In genomic region chr10:86392723-86393094, GRCh38 we compare ENCODE assay signal across 11 cellular contexts. TPM values are rescaled to one million over a fixed set of nuclear protein-coding genes. Genes with fewer than 3 reads are reported as not detected.
A peak's percentile ranks its signal among the peaks of the same experiment; 100 is the strongest.
DNase-seq lines count a peak whose midpoint lies in the region; ATAC-seq, FAIRE-seq and TF ChIP-seq lines count a peak whose summit lies in the region.
"Had no signal": no experiment of that assay in that cellular context is flagged by ENCODE, and none has a peak within 500 bp of the region (broad histone marks: within the 10 kb centered on the region; RNA-seq: fewer than 3 reads in every experiment).

No MANE protein-coding gene starts in this region.

- H3K27me3 Mint-ChIP-seq in activated CD4-positive, alpha-beta memory T cell treated with anti-CD3 and anti-CD28 coated beads, Interleukin-2, amount 10 ng/mL, durations not matched to agents 7 days and 5 days = peaks cover 29% of the 10 kb centered on the region

- POLR2A ChIA-PET in activated CD4-positive, alpha-beta memory T cell treated with anti-CD3 and anti-CD28 coated beads, Interleukin-2, amount 10 ng/mL, durations not matched to agents 7 days and 5 days (lab: Charles Lee) = no interaction called here

- peak overlapping the region; percentile 50; the same call in 1 of the 2 replicates for H3K4me2 ChIP-seq in OCI-LY1 (ENCODE audit: low read length)

- peak; percentile 99 for FAIRE-seq in GM12892 (lab: Jason Lieb, UNC)

- no peak overlapping the region for H3K27ac ChIP-seq in OCI-LY1 (ENCODE audit: low read depth, low read length, poor library complexity, severe bottlenecking)

- H4K20me1 ChIP-seq in OCI-LY1 (ENCODE audit: insufficient read depth, low read length) = no peaks in the 10 kb centered on the region

- no peaks in the 10 kb centered on the region for H3K9me3 Mint-ChIP-seq in activated CD4-positive, alpha-beta memory T cell treated with anti-CD3 and anti-CD28 coated beads, Interleukin-2, amount 10 ng/mL, durations not matched to agents 7 days and 5 days

- no peak overlapping the region for H3K27ac Mint-ChIP-seq in activated CD4-positive, alpha-beta memory T cell treated with anti-CD3 and anti-CD28 coated beads, Interleukin-2, amount 10 ng/mL, durations not matched to agents 7 days and 5 days

- H3K9ac ChIP-seq in OCI-LY1 (ENCODE audit: low read length) = no peak overlapping the region

- H3K4me1 Mint-ChIP-seq in activated CD4-positive, alpha-beta memory T cell treated with anti-CD3 and anti-CD28 coated beads, Interleukin-2, amount 10 ng/mL, durations not matched to agents 7 days and 5 days = peaks cover 2% of the 10 kb centered on the region

- H3K4me1 ChIP-seq in OCI-LY1 (ENCODE audit: insufficient read depth, low read length, severe bottlenecking) = peaks cover 45% of the 10 kb centered on the region

- no peaks in the 10 kb centered on the region for H3K9me3 ChIP-seq in OCI-LY1 (ENCODE audit: low read length)

- TF ChIP-seq POLR2A in GM12892 (IDR thresholded peaks at IDR 0.05; ENCODE audit: low read depth, low read length) = no peak

- H3K79me2 ChIP-seq in OCI-LY1 (ENCODE audit: insufficient read depth, low read length) = no peaks in the 10 kb centered on the region

- no peaks in the 10 kb centered on the region for H3K36me3 ChIP-seq in OCI-LY1 (ENCODE audit: insufficient read depth, low read length)

- TF ChIP-seq CTCF in OCI-LY1 (IDR thresholded peaks at IDR 0.05; ENCODE audit: low read length) = no peak

- H2AFZ ChIP-seq in OCI-LY1 (ENCODE audit: low read length) = no peak overlapping the region

- no peaks in the 10 kb centered on the region for H3K9me2 ChIP-seq in OCI-LY1 (ENCODE audit: low read depth, low read length)

- CTCF ChIA-PET in activated CD4-positive, alpha-beta memory T cell treated with anti-CD3 and anti-CD28 coated beads, Interleukin-2, amount 10 ng/mL, durations not matched to agents 7 days and 5 days (lab: Charles Lee) = no interaction called here

- H3K27me3 ChIP-seq in OCI-LY1 (ENCODE audit: insufficient read depth, low read length) = no peaks in the 10 kb centered on the region

- no peak overlapping the region for H3K4me3 Mint-ChIP-seq in activated CD4-positive, alpha-beta memory T cell treated with anti-CD3 and anti-CD28 coated beads, Interleukin-2, amount 10 ng/mL, durations not matched to agents 7 days and 5 days

- no peaks in the 10 kb centered on the region for H3F3A ChIP-seq in OCI-LY1 (ENCODE audit: insufficient read depth, low read length)

- DNase-seq in GM12892 (ENCODE audit: insufficient read length) = no peak
- DNase-seq in NCI-H187 (lab: John Stamatoyannopoulos, UW) = no peak
- no peak for DNase-seq in activated CD4-positive, alpha-beta memory T cell treated with anti-CD3 and anti-CD28 coated beads, Interleukin-2, amount 10 ng/mL, durations not matched to agents 7 days and 5 days
- no peak for DNase-seq in central memory CD4-positive, alpha-beta T cell
- DNase-seq in NCI-H748 (lab: John Stamatoyannopoulos, UW; ENCODE audit: unreplicated experiment) = no peak
- DNase-seq: activated CD8-positive, alpha-beta memory T cell treated with anti-CD3 and anti-CD28 coated beads, Interleukin-2, amount 50 U/mL, for 48 hours; KG1 had no signal

- H3K36me3 Mint-ChIP-seq in activated CD4-positive, alpha-beta memory T cell treated with anti-CD3 and anti-CD28 coated beads, Interleukin-2, amount 10 ng/mL, durations not matched to agents 7 days and 5 days (ENCODE audit: low read depth) = no peaks in the 10 kb centered on the region

- H3K4me3 ChIP-seq in OCI-LY1 (ENCODE audit: low read depth, low read length, poor library complexity, severe bottlenecking) = peak overlapping the region; percentile 33

- ATAC-seq in GM19395 (IDR thresholded peaks at IDR 0.05; ENCODE audit: unreplicated experiment) (peak; percentile 59), HG02840 (IDR thresholded peaks at IDR 0.05; ENCODE audit: low FRiP score, unreplicated experiment) (peak; percentile 43)

RNA-seq across cellular contexts. Expression of gene GRID1, which starts 26.1 kb away (rescaled TPM):
- polyA plus RNA-seq in GM12892 (2012; ENCODE audit: missing spikeins) = 0.06 TPM
- total RNA-seq in activated CD4-positive, alpha-beta memory T cell treated with anti-CD3 and anti-CD28 coated beads, Interleukin-2, amount 10 ng/mL, durations not matched to agents 7 days and 5 days = not detected
- total RNA-seq: lung microvascular endothelial cell had no signal
